1 cellular context compared by ENCODE assay signal in the genomic region with DNA sequence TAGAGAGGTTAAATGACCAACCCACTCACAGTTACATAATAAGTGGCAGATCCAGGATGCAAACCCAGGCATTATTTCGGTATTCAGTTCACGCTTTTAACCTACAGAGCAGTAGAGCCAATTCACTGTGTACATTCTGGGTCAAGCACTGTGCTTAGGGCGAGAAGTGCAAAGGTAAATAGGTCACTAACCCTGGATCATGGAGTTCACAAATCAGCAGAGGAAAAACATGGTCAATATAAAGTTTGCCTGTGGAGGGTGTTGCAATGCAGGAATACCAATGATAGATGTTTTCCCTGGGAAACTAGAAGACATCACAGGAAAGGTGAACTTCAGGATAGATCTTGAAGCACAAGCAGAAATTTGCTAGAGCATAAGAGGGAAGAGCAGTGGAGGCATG.
A peak's percentile ranks its signal among the peaks of the same experiment; 100 is the strongest.
TF ChIP-seq lines count a peak whose summit lies in the region.

No MANE protein-coding gene starts in this region.

TF ChIP-seq in liver, 16 proteins besides CTCF, POLR2A, EP300 and RAD21 (continued from another document):
- TF ChIP-seq, protein P1, sequence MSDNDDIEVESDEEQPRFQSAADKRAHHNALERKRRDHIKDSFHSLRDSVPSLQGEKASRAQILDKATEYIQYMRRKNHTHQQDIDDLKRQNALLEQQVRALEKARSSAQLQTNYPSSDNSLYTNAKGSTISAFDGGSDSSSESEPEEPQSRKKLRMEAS (IDR thresholded peaks at IDR 0.05), result peak; percentile 93
- TF ChIP-seq HNF4G (IDR thresholded peaks at IDR 0.05), result peak; percentile 69
- peak; percentile 71 to 89 for TF ChIP-seq EGR1 (IDR thresholded peaks at IDR 0.05; ENCODE audit: low read depth in 2 of 2)
- TF ChIP-seq RXRA (IDR thresholded peaks at IDR 0.05), result peak; percentile 100
- TF ChIP-seq GABPA (IDR thresholded peaks at IDR 0.05 in 1 of 2, conservative IDR thresholded peaks at IDR 0.05 in 1 of 2), result peak in 1 of 2 donors; percentile 48
- peak; percentile 94 for TF ChIP-seq NR2F2 (IDR thresholded peaks at IDR 0.05)
- TF ChIP-seq JUND (IDR thresholded peaks at IDR 0.05), result peak; percentile 97 to 98
- TF ChIP-seq SP1 (IDR thresholded peaks at IDR 0.05), result peak; percentile 91
- peak; percentile 100 for TF ChIP-seq FOXA2 (IDR thresholded peaks at IDR 0.05)
- TF ChIP-seq, protein P2, sequence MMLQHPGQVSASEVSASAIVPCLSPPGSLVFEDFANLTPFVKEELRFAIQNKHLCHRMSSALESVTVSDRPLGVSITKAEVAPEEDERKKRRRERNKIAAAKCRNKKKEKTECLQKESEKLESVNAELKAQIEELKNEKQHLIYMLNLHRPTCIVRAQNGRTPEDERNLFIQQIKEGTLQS (IDR thresholded peaks at IDR 0.05), result peak; percentile 83
